In genomic region chr6:53647437-53648094, GRCh38 we compare ENCODE assay signal across 8 cellular contexts. TPM values are rescaled to one million over a fixed set of nuclear protein-coding genes. Genes with fewer than 3 reads are reported as not detected.
DNase-seq lines count a peak whose midpoint lies in the region; ATAC-seq and TF ChIP-seq lines count a peak whose summit lies in the region.

No MANE protein-coding gene starts in this region.

- no peaks in the 10 kb centered on the region for H3K36me3 Mint-ChIP-seq in activated naive CD4-positive, alpha-beta T cell treated with anti-CD3 and anti-CD28 coated beads, Interleukin-2, amount 50 U/mL, for 24 hours

- in situ Hi-C loops in G401 (cut with HindIII; ENCODE audit: low sequenced_read_pairs): no loop called here

- 67 to 78% (median 75%) methylated on average over 5 of the region's 5 CpGs for WGBS in stomach, 5 donors

- TF ChIP-seq CTCF in upper lobe of right lung (IDR thresholded peaks at IDR 0.05) (no peak), stomach (IDR thresholded peaks at IDR 0.05) (no peak)

- H3K4me3 Mint-ChIP-seq in activated naive CD4-positive, alpha-beta T cell treated with anti-CD3 and anti-CD28 coated beads, Interleukin-2, amount 50 U/mL, for 24 hours: peak overlapping the region; percentile 40

- ATAC-seq in GM18499 (IDR thresholded peaks at IDR 0.05; ENCODE audit: insufficient read depth, unreplicated experiment) (peak; percentile 72), GM21825 (IDR thresholded peaks at IDR 0.05; ENCODE audit: unreplicated experiment) (peak; percentile 64), upper lobe of right lung (peak; percentile 22)

- H3K4me3 ChIP-seq in upper lobe of right lung: no peak overlapping the region
- no peak overlapping the region for H3K4me3 ChIP-seq in stomach

- intact Hi-C loops in upper lobe of right lung (cut with DNase I): no loop called here
- intact Hi-C loops in stomach (cut with DNase I; ENCODE audit: low total_unique reads): no loop called here

- H3K9me3 ChIP-seq in upper lobe of right lung (no peaks in the 10 kb centered on the region), stomach (no peaks in the 10 kb centered on the region)

- H3K27me3 ChIP-seq in upper lobe of right lung (peaks cover 3% of the 10 kb centered on the region), stomach (no peaks in the 10 kb centered on the region)

- TF ChIP-seq EP300 in stomach (IDR thresholded peaks at IDR 0.05): no peak

- H3K27ac ChIP-seq in upper lobe of right lung: peak overlapping the region; percentile 47
- H3K27ac ChIP-seq in stomach: no peak overlapping the region

- DNase-seq in M059J (ENCODE audit: low read depth) (peak; percentile 55), upper lobe of right lung (no peak), NCI-H187 (lab: John Stamatoyannopoulos, UW) (no peak), stomach (no peak), G401 (ENCODE audit: low spot score) (no peak)

- no peaks in the 10 kb centered on the region for H3K9me3 Mint-ChIP-seq in activated naive CD4-positive, alpha-beta T cell treated with anti-CD3 and anti-CD28 coated beads, Interleukin-2, amount 50 U/mL, for 24 hours

- no peak for TF ChIP-seq POLR2A in stomach (IDR thresholded peaks at IDR 0.05)

- no peaks in the 10 kb centered on the region for H3K27me3 Mint-ChIP-seq in activated naive CD4-positive, alpha-beta T cell treated with anti-CD3 and anti-CD28 coated beads, Interleukin-2, amount 50 U/mL, for 24 hours

- H3K4me1 Mint-ChIP-seq in activated naive CD4-positive, alpha-beta T cell treated with anti-CD3 and anti-CD28 coated beads, Interleukin-2, amount 50 U/mL, for 24 hours: peaks cover 37% of the 10 kb centered on the region

- peak overlapping the region; percentile 1 for H3K27ac Mint-ChIP-seq in activated naive CD4-positive, alpha-beta T cell treated with anti-CD3 and anti-CD28 coated beads, Interleukin-2, amount 50 U/mL, for 24 hours

- H3K4me1 ChIP-seq in upper lobe of right lung (peaks cover 14% of the 10 kb centered on the region), stomach (peaks cover 5 to 35% (median 14%) of the 10 kb centered on the region in 4 donors)

- H3K36me3 ChIP-seq in upper lobe of right lung: no peaks in the 10 kb centered on the region
- no peaks in the 10 kb centered on the region for H3K36me3 ChIP-seq in stomach

RNA-seq across cellular contexts. Expression of gene KLHL31, which starts 18.0 kb away (rescaled TPM):
- total RNA-seq in M059J (2014; rRNA removed; shearing (Covaris generic)): 0.05 TPM in 1 of 2 replicates, not detected in the other
- total RNA-seq in upper lobe of right lung (0.67 TPM), stomach (under 1 TPM in 2 of 5 donors, not detected in 3; 0.14 to 0.37 TPM)
- polyA plus RNA-seq in stomach: under 1 TPM in 2 of 3 donors, not detected in 1; 0.12 to 0.25 TPM
- not detected in 2 replicates for total RNA-seq in G401 (2014; rRNA removed; shearing (Covaris generic))

Comparison
In these comparisons a context has a peak if more than half of its experiments do, and no peak if none do; other contexts are left out.
1. ATAC-seq: peak in every context shown above with its lines; median percentile 72 in GM18499; 64 in GM21825; 22 in upper lobe of right lung.